20 cellular contexts compared by ENCODE assay signal in the genomic region with DNA sequence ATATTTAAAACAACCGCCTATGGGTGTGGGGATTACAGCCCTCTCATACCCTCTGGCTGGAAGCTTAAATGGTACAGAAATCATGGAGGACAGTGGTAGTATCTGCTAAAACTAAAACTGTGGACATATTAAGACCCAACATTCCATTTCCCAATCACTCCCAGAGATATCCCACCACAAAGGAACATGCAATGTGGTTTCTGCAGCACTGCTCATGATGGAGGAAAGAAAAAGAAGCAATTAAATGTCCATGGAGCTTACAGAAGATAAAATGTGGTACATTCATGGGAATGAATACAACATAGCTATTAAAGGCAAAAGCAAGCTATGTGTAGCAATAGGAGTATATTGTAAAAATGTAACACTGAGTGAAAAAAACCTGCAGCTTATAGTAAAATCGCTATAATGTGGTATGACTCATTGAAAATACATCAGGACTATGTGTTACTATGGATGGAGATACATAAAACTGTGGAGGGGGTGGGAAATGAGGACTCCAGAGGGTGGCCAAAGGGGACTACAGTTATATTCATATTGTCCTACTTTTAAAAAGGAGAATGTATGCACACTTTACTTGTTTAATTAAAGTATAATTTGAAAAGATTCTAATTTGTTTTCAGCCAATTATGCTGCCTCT. TPM values are rescaled to one million over a fixed set of nuclear protein-coding genes. Genes with fewer than 3 reads are reported as not detected.
DNase-seq lines count a peak whose midpoint lies in the region; ATAC-seq, FAIRE-seq and TF ChIP-seq lines count a peak whose summit lies in the region.
"Had no signal": no experiment of that assay in that cellular context is flagged by ENCODE, and none has a peak within 500 bp of the region (broad histone marks: within the 10 kb centered on the region; RNA-seq: fewer than 3 reads in every experiment).

No MANE protein-coding gene starts in this region.

- H3K27me3 ChIP-seq in adipocyte (replicated peaks; ENCODE audit: control insufficient read depth, insufficient read depth, low read length) (no peaks in the 10 kb centered on the region), left lung (no peaks in the 10 kb centered on the region), SJCRH30 (no peaks in the 10 kb centered on the region)
- H3K27me3 ChIP-seq: SJSA1 had no signal

- intact Hi-C loops in left lung (cut with DNase I): no loop called here

- DNase-seq in ELR (ENCODE audit: low read depth) (peak; percentile 42), HTR-8/SVneo (ENCODE audit: insufficient read length, low spot score) (peak; percentile 47), adipocyte (ENCODE audit: low read depth) (peak; percentile 15), iris pigment epithelial cell (ENCODE audit: low read depth) (peak; percentile 16), AG08395 (ENCODE audit: low spot score) (no peak), left lung (no peak), SJCRH30 (no peak)
- DNase-seq: ACHN, DMS79 treated with DMSO at 0.1 percent for 48 hours, GDM1, Kasumi-1, MM.1S, NCI-H1092, NCI-H2081 treated with DMSO at 0.1 percent for 48 hours, PC-9, SW 1271 had no signal

- ATAC-seq in left lung: no peak

- no peaks in the 10 kb centered on the region for H3K4me1 ChIP-seq in adipocyte (ENCODE audit: control insufficient read depth, insufficient read depth, low read length)
- no peaks in the 10 kb centered on the region for H3K4me1 ChIP-seq in left lung
- H3K4me1 ChIP-seq in SJCRH30: peaks cover 9% of the 10 kb centered on the region

- no peak overlapping the region for H3K9ac ChIP-seq in adipocyte (ENCODE audit: low read length)

- FAIRE-seq in HTR-8/SVneo (lab: Jason Lieb, UNC): peak; percentile 86
- FAIRE-seq: H54 had no signal

- H3K9me3 ChIP-seq in adipocyte (ENCODE audit: control insufficient read depth, low read length) (no peaks in the 10 kb centered on the region), left lung (no peaks in the 10 kb centered on the region), SJCRH30 (replicated peaks) (no peaks in the 10 kb centered on the region)
- H3K9me3 ChIP-seq: SJSA1 had no signal

- H3K27ac ChIP-seq in left lung (no peak overlapping the region), SJCRH30 (no peak overlapping the region)
- H3K27ac ChIP-seq: PC-9, SJSA1 had no signal

- H3K4me3 ChIP-seq in adipocyte (ENCODE audit: low read length) (no peak overlapping the region), left lung (no peak overlapping the region), SJCRH30 (no peak overlapping the region)
- H3K4me3 ChIP-seq: PC-9, SJSA1 had no signal

- H3K36me3 ChIP-seq in adipocyte (ENCODE audit: control insufficient read depth, insufficient read depth, low read length, severe bottlenecking) (peaks cover 6% of the 10 kb centered on the region), left lung (peaks cover 0 to 4% of the 10 kb centered on the region in 2 donors), SJCRH30 (no peaks in the 10 kb centered on the region; the same call in 1 of the 2 replicates)

- no peak for TF ChIP-seq CTCF in left lung (IDR thresholded peaks at IDR 0.05)

RNA-seq across cellular contexts. Expression of gene NNAT, which starts 22.9 kb away (rescaled TPM):
- total RNA-seq in left lung: 1 to 10 TPM in 1 of 2 donors, under 1 TPM in 1; 0.45 to 3.8 TPM
- total RNA-seq in SJCRH30 (2014; rRNA removed; shearing (Covaris generic)): not detected in 2 replicates
- total RNA-seq: HT1080, NCI-H460, PC-9, SJSA1 had no signal

RNA-seq across cellular contexts. Expression of gene BLCAP, which starts 29.5 kb away (rescaled TPM):
- 10 to 100 TPM; 65.5 to 67.6 TPM for total RNA-seq in left lung
- 172 and 191 TPM in 2 replicates for total RNA-seq in SJCRH30 (2014; rRNA removed; shearing (Covaris generic))

Comparison
In these comparisons a context has a peak if more than half of its experiments do, and no peak if none do; other contexts are left out.
1. DNase-seq: peak in ELR (single experiment), HTR-8/SVneo (single experiment), adipocyte (single experiment) and iris pigment epithelial cell (single experiment); none in AG08395 (single experiment), left lung (0 of 2) and SJCRH30 (0 of 2).